17 cellular contexts compared by ENCODE assay signal in the genomic region with DNA sequence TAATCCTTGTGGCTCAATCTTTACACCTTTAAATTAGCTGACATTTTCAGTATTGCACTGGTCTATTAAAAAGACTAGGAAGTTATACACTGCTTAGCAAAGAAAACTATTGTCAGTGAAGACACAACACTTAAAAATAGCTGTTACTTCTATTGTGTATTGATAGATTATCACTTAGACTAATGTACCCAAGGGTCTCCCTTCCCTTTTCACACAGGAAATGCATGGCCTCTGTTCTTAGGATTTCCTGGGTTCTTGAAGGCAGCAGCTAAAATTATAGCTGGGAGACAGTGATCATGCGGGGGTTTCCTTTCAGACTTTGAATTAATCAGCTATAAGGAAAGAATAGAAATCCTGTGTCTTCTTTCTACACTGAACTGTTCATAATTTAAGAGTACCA.
"Had no signal": no experiment of that assay in that cellular context is flagged by ENCODE, and none has a peak within 500 bp of the region (broad histone marks: within the 10 kb centered on the region; RNA-seq: fewer than 3 reads in every experiment).

No MANE protein-coding gene starts in this region.

- H3K27ac ChIP-seq: gastrocnemius medialis, right atrium auricular region had no signal

- DNase-seq: activated B cell treated with CpG ODN at 0.5 μM for 24 hours; activated CD4-positive, alpha-beta T cell treated with anti-CD3 and anti-CD28 coated beads for 48 hours; activated effector memory CD4-positive, alpha-beta T cell treated with Interleukin-2 at 50 U/mL for 16 hours; dermis blood vessel endothelial cell; erythroblast; gastrocnemius medialis; heart left ventricle; naive B cell; occipital lobe; small intestine; stimulated activated CD4-positive, alpha-beta T cell treated with anti-CD3 and anti-CD28 coated beads, Interleukin-4, amount 100 ng/mL, for 4 hours; stimulated activated CD8-positive, alpha-beta memory T cell treated with anti-CD3 and anti-CD28 coated beads, Interleukin-4, amount 100 ng/mL, for 48 hours; stimulated activated naive CD8-positive, alpha-beta T cell treated with anti-CD3 and anti-CD28 coated beads, Interleukin-15, Interleukin-2, amounts not matched to agents 100 U/mL and 50 U/mL, for 24 hours; T-helper 17 cell had no signal

- H3K9me3 ChIP-seq: gastrocnemius medialis, heart left ventricle, right atrium auricular region had no signal

- ATAC-seq: gastrocnemius medialis; stimulated activated naive CD8-positive, alpha-beta T cell treated with anti-CD3 and anti-CD28 coated beads, Interleukin-15, Interleukin-2, amounts not matched to agents 100 U/mL and 50 U/mL, for 24 hours; T-helper 17 cell had no signal

- H3K27me3 ChIP-seq: gastrocnemius medialis, heart left ventricle, right atrium auricular region had no signal

- H3K36me3 ChIP-seq: right atrium auricular region had no signal

- H3K9me3 Mint-ChIP-seq: activated B cell treated with CpG ODN at 0.5 μM for 24 hours had no signal

- H3K27me3 Mint-ChIP-seq: activated B cell treated with CpG ODN at 0.5 μM for 24 hours, naive B cell, T-helper 17 cell, type B pancreatic cell had no signal

- H3K4me3 ChIP-seq: gastrocnemius medialis, heart left ventricle, lung, right atrium auricular region had no signal

- H3K27ac Mint-ChIP-seq: T-helper 17 cell, type B pancreatic cell had no signal

- H3K4me3 Mint-ChIP-seq: activated B cell treated with CpG ODN at 0.5 μM for 24 hours, T-helper 17 cell, type B pancreatic cell had no signal
